ENCODE assay signal across 12 cellular contexts in the genomic region with DNA sequence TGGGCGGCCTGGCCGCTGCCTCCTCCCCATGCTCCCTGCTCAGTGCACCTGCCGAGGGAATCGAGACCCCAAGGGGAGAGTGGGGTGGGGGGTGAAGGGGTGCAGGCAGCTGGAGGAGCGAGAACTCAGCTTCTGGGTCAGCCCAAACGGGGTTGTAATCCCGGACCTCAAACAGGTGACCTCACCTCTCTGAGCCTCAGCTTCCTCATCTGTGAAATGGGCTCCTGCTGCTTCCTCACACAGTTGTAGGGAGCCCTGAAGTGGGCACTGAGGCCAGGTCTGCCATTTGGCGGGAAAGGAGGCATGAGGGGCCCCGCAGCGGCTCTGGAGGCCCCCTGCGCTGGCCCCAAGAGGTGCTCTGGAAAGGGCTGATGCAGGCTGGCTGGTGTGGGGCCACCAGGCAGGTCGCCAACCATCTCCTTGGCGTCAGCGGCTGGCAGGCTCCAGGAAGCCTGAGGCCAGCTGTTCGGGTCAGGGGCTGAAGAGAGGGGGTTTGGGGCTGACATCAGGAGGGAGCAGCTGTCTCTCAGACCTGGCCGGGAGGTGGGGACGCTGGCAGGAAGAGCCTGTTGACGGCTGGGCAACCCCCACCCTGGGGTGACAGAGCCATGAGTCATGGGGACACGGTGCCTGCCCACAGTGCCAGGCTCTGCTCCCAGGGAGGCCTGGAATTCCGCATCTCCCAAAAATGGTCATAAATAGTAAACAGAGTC. TPM values are rescaled to one million over a fixed set of nuclear protein-coding genes. Genes with fewer than 3 reads are reported as not detected.
DNase-seq lines count a peak whose midpoint lies in the region; TF ChIP-seq lines count a peak whose summit lies in the region.
"Had no signal": no experiment of that assay in that cellular context is flagged by ENCODE, and none has a peak within 500 bp of the region (broad histone marks: within the 10 kb centered on the region; RNA-seq: fewer than 3 reads in every experiment).

No MANE protein-coding gene starts in this region.

- no peak overlapping the region for H3K4me3 ChIP-seq in astrocyte of the spinal cord (ENCODE audit: low read depth, low read length)
- H3K4me3 ChIP-seq in mesenchymal stem cell (ENCODE audit: insufficient read depth in 1 of 2, low read depth in 1 of 2, low read length in 2 of 2), result no peak overlapping the region
- H3K4me3 ChIP-seq in hepatocyte, result no peak overlapping the region
- H3K4me3 ChIP-seq in endodermal cell (ENCODE audit: low read length), result no peak overlapping the region
- H3K4me3 ChIP-seq: transverse colon had no signal

- H2BK120ac ChIP-seq in mesenchymal stem cell (ENCODE audit: low read depth, low read length), result no peak overlapping the region

- H2BK12ac ChIP-seq in mesenchymal stem cell (ENCODE audit: low read length in 2 of 2), result peak overlapping the region; percentile 31 to 64

- no peak overlapping the region for H4K91ac ChIP-seq in mesenchymal stem cell (ENCODE audit: low read length)

- no peak overlapping the region for H2BK15ac ChIP-seq in mesenchymal stem cell (ENCODE audit: low read depth, poor library complexity, severe bottlenecking)

- H3K27me3 Mint-ChIP-seq in endodermal cell (ENCODE audit: insufficient read depth), result no peaks in the 10 kb centered on the region

- no peaks in the 10 kb centered on the region for H3K9me3 Mint-ChIP-seq in endodermal cell

- H2AK5ac ChIP-seq in mesenchymal stem cell (ENCODE audit: low read length, severe bottlenecking), result no peak overlapping the region

- H3K4ac ChIP-seq in mesenchymal stem cell (ENCODE audit: low read depth in 1 of 2, low read length in 2 of 2), result peak overlapping the region in 1 of 2 experiments; percentile 49

- peak overlapping the region in 1 of 2 experiments; percentile 64 for H3K18ac ChIP-seq in mesenchymal stem cell (ENCODE audit: low read depth in 1 of 2, low read length in 2 of 2)

- H3K27me3 ChIP-seq in mesenchymal stem cell (ENCODE audit: control insufficient read depth in 1 of 2, insufficient read depth in 1 of 2, low read length in 2 of 2) (no peaks in the 10 kb centered on the region), hepatocyte (no peaks in the 10 kb centered on the region), endodermal cell (ENCODE audit: control insufficient read depth, insufficient read depth, low read length, poor library complexity, severe bottlenecking) (no peaks in the 10 kb centered on the region)

- H3K4me1 ChIP-seq in mesenchymal stem cell (ENCODE audit: control insufficient read depth, insufficient read depth, low read depth, low read length) (peaks cover 47% of the 10 kb centered on the region), hepatocyte (ENCODE audit: insufficient read depth) (peaks cover 15% of the 10 kb centered on the region), endodermal cell (ENCODE audit: control insufficient read depth, insufficient read depth, low read length) (no peaks in the 10 kb centered on the region)

- in situ Hi-C loops in astrocyte of the spinal cord (cut with HindIII; ENCODE audit: low sequenced_read_pairs), result no loop called here

- no peak overlapping the region for H3K27ac ChIP-seq in mesenchymal stem cell (ENCODE audit: low read length, poor library complexity, severe bottlenecking)
- no peak overlapping the region for H3K27ac ChIP-seq in hepatocyte
- no peak overlapping the region for H3K27ac ChIP-seq in endodermal cell (ENCODE audit: low read depth, low read length)
- H3K27ac ChIP-seq: KMS-11, transverse colon had no signal

- DNase-seq in SHP77 (lab: John Stamatoyannopoulos, UW), result peak; percentile 28 to 61
- no peak for DNase-seq in SHP77 treated with DMSO at 0.1 percent for 48 hours (lab: John Stamatoyannopoulos, UW)
- DNase-seq in HS-5 (ENCODE audit: low read depth), result peak; percentile 40
- peak; percentile 10 for DNase-seq in astrocyte of the spinal cord (ENCODE audit: low read depth, low spot score)
- peak; percentile 55 for DNase-seq in mesenchymal stem cell
- no peak for DNase-seq in hepatocyte (ENCODE audit: low spot score)
- DNase-seq in middle frontal gyrus (ENCODE audit: extremely low spot score, low spot score), result no peak
- DNase-seq in endodermal cell, result no peak
- DNase-seq: effector CD4-positive, alpha-beta T cell; transverse colon had no signal

- H3K14ac ChIP-seq in mesenchymal stem cell (ENCODE audit: low read length in 2 of 2), result peak overlapping the region in 1 of 2 experiments; percentile 51

- H3K9me2 ChIP-seq in hepatocyte (replicated peaks; ENCODE audit: insufficient read depth), result no peaks in the 10 kb centered on the region

- TF ChIP-seq CTCF in astrocyte of the spinal cord (IDR thresholded peaks at IDR 0.05; ENCODE audit: low read depth, low read length) (no peak), hepatocyte (IDR thresholded peaks at IDR 0.05; ENCODE audit: poor library complexity) (no peak), endodermal cell (conservative IDR thresholded peaks at IDR 0.05) (no peak)

- H3K36me3 Mint-ChIP-seq in endodermal cell (ENCODE audit: low read depth), result no peaks in the 10 kb centered on the region

- H3K36me3 ChIP-seq in mesenchymal stem cell (ENCODE audit: control insufficient read depth in 1 of 2, insufficient read depth in 2 of 2, low read depth in 1 of 2, low read length in 2 of 2), result no peaks in the 10 kb centered on the region
- H3K36me3 ChIP-seq in hepatocyte (replicated peaks; ENCODE audit: insufficient read depth, low read depth), result no peaks in the 10 kb centered on the region
- H3K36me3 ChIP-seq in endodermal cell (ENCODE audit: control insufficient read depth, insufficient read depth, low read length), result no peaks in the 10 kb centered on the region
- H3K36me3 ChIP-seq: transverse colon had no signal

- H3K79me2 ChIP-seq in hepatocyte, result no peaks in the 10 kb centered on the region

- H3K4me3 Mint-ChIP-seq in endodermal cell, result no peak overlapping the region

- no peak overlapping the region for H2AFZ ChIP-seq in mesenchymal stem cell (ENCODE audit: low read depth, low read length)
- H2AFZ ChIP-seq in hepatocyte, result no peak overlapping the region

- no peaks in the 10 kb centered on the region for H3K79me1 ChIP-seq in mesenchymal stem cell (replicated peaks; ENCODE audit: low read length, poor library complexity, severe bottlenecking)

- WGBS in mesenchymal stem cell, result 54% methylated on average over 18 of the region's 20 CpGs
- 88% methylated on average over 19 of the region's 20 CpGs for WGBS in hepatocyte (ENCODE audit: low lambda C conversion rate, missing lambda C conversion rate)
- whole genome bisulfite sequencing in endodermal cell (ENCODE audit: insufficient coverage in 1 of 2, insufficient read length in 1 of 2), 2 experiments, result 89 to 96% methylated on average over 11 to 20 of the region's 20 CpGs

- H3K9ac ChIP-seq in mesenchymal stem cell (ENCODE audit: low read length) (no peak overlapping the region), endodermal cell (ENCODE audit: extremely low read depth, low read length, poor library complexity, severe bottlenecking) (no peak overlapping the region)
- H3K9ac ChIP-seq: KMS-11 had no signal

- H4K8ac ChIP-seq in mesenchymal stem cell (ENCODE audit: low read length), result peak overlapping the region; percentile 64

- no peak overlapping the region for H3K4me2 ChIP-seq in mesenchymal stem cell (ENCODE audit: low read length, poor library complexity, severe bottlenecking)
- H3K4me2 ChIP-seq in hepatocyte, result no peak overlapping the region
- H3K4me2 ChIP-seq: KMS-11 had no signal

- H3K4me1 Mint-ChIP-seq in endodermal cell, result no peaks in the 10 kb centered on the region

- H3K23ac ChIP-seq in mesenchymal stem cell (ENCODE audit: low read length in 2 of 2), result no peak overlapping the region

- no peak overlapping the region for H2BK5ac ChIP-seq in mesenchymal stem cell (ENCODE audit: low read depth, low read length, poor library complexity, severe bottlenecking)

- H4K20me1 ChIP-seq in hepatocyte (ENCODE audit: insufficient read depth, poor library complexity, severe bottlenecking), result no peaks in the 10 kb centered on the region

- H3K27ac Mint-ChIP-seq in endodermal cell, result no peak overlapping the region

- H3K9me3 ChIP-seq in mesenchymal stem cell (ENCODE audit: control insufficient read depth, low read length), result no peaks in the 10 kb centered on the region
- H3K9me3 ChIP-seq in hepatocyte (ENCODE audit: low read depth), result no peaks in the 10 kb centered on the region
- H3K9me3 ChIP-seq in endodermal cell (ENCODE audit: control insufficient read depth, low read length), result no peaks in the 10 kb centered on the region
- H3K9me3 ChIP-seq: transverse colon had no signal

RNA-seq across cellular contexts. Expression of gene KLHL30, which starts 4.9 kb away (rescaled TPM):
- polyA plus RNA-seq in mesenchymal stem cell (2013, experiment 1 of 2), result 0.58 TPM
- 0.52 TPM for polyA plus RNA-seq in mesenchymal stem cell (2013, experiment 2 of 2)
- total RNA-seq in hepatocyte (not detected in 2 replicates), endodermal cell (not detected)
- 0.15 TPM in 1 of 2 replicates, not detected in the other for polyA plus RNA-seq in hepatocyte
- 0.25 TPM for polyA plus RNA-seq in endodermal cell (2013, experiment 1 of 2)
- polyA plus RNA-seq in endodermal cell (2013, experiment 2 of 2), result 0.41 TPM
- total RNA-seq: lung microvascular endothelial cell had no signal

RNA-seq across cellular contexts. Expression of gene ERFE, which starts 15.4 kb away (rescaled TPM):
- 2.3 TPM for polyA plus RNA-seq in mesenchymal stem cell (2013, experiment 1 of 2)
- polyA plus RNA-seq in mesenchymal stem cell (2013, experiment 2 of 2), result 2.3 TPM
- total RNA-seq in hepatocyte, result 0.27 TPM in 1 of 2 replicates, not detected in the other
- 0.30 and 1.6 TPM in 2 replicates for polyA plus RNA-seq in hepatocyte
- 1 to 10 TPM in 1 of 2 donors, under 1 TPM in 1; 0.48 to 1.6 TPM for total RNA-seq in endodermal cell
- polyA plus RNA-seq in endodermal cell (2013, experiment 1 of 2), result 3.4 TPM
- polyA plus RNA-seq in endodermal cell (2013, experiment 2 of 2), result 2.0 TPM
- total RNA-seq: lung microvascular endothelial cell had no signal

RNA-seq across cellular contexts. Expression of gene ESPNL, which starts 43.3 kb away (rescaled TPM):
- polyA plus RNA-seq in mesenchymal stem cell (2013, experiment 1 of 2), result 0.19 TPM
- polyA plus RNA-seq in mesenchymal stem cell (2013, experiment 2 of 2), result 0.32 TPM
- total RNA-seq in hepatocyte, result 0.27 and 0.36 TPM in 2 replicates
- 0.62 TPM in 1 of 2 replicates, not detected in the other for polyA plus RNA-seq in hepatocyte
- total RNA-seq in endodermal cell, result under 1 TPM; 0.15 to 0.86 TPM
- 0.32 TPM for polyA plus RNA-seq in endodermal cell (2013, experiment 1 of 2)
- 0.25 TPM for polyA plus RNA-seq in endodermal cell (2013, experiment 2 of 2)
- total RNA-seq: lung microvascular endothelial cell had no signal

Comparison
In these comparisons a context has a peak if more than half of its experiments do, and no peak if none do; other contexts are left out.
1. DNase-seq: peak in SHP77 (2 of 2), HS-5 (single experiment), astrocyte of the spinal cord (single experiment) and mesenchymal stem cell (single experiment); none in SHP77 treated with DMSO at 0.1 percent for 48 hours (single experiment), hepatocyte (single experiment), middle frontal gyrus (single experiment) and endodermal cell (single experiment).